ENCODE assay signal across 1 cellular context in the genomic region with DNA sequence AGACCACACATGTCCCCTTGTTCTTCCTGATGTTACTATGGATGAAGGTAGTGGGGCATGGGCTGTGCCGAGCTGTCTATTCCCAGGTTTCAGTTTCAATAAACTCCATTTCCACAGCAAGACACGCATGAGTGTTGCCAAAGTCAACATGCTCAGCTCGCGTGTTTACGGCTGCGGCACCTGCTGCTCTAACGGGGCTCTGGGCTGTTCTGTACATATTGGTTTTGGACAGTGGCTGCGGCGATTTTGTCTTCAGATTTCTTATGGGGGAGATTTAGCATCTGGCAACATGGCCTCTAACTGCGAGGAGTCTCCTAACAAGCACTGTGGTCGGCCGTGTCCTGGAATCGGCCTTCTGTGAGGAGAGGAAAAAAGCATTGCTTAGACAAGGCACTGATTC.
TF ChIP-seq lines count a peak whose summit lies in the region.

No MANE protein-coding gene starts in this region.

TF ChIP-seq in GM23338, 12 proteins besides CTCF, POLR2A, EP300 and RAD21 (continued from another document):
- TF ChIP-seq, protein P1, sequence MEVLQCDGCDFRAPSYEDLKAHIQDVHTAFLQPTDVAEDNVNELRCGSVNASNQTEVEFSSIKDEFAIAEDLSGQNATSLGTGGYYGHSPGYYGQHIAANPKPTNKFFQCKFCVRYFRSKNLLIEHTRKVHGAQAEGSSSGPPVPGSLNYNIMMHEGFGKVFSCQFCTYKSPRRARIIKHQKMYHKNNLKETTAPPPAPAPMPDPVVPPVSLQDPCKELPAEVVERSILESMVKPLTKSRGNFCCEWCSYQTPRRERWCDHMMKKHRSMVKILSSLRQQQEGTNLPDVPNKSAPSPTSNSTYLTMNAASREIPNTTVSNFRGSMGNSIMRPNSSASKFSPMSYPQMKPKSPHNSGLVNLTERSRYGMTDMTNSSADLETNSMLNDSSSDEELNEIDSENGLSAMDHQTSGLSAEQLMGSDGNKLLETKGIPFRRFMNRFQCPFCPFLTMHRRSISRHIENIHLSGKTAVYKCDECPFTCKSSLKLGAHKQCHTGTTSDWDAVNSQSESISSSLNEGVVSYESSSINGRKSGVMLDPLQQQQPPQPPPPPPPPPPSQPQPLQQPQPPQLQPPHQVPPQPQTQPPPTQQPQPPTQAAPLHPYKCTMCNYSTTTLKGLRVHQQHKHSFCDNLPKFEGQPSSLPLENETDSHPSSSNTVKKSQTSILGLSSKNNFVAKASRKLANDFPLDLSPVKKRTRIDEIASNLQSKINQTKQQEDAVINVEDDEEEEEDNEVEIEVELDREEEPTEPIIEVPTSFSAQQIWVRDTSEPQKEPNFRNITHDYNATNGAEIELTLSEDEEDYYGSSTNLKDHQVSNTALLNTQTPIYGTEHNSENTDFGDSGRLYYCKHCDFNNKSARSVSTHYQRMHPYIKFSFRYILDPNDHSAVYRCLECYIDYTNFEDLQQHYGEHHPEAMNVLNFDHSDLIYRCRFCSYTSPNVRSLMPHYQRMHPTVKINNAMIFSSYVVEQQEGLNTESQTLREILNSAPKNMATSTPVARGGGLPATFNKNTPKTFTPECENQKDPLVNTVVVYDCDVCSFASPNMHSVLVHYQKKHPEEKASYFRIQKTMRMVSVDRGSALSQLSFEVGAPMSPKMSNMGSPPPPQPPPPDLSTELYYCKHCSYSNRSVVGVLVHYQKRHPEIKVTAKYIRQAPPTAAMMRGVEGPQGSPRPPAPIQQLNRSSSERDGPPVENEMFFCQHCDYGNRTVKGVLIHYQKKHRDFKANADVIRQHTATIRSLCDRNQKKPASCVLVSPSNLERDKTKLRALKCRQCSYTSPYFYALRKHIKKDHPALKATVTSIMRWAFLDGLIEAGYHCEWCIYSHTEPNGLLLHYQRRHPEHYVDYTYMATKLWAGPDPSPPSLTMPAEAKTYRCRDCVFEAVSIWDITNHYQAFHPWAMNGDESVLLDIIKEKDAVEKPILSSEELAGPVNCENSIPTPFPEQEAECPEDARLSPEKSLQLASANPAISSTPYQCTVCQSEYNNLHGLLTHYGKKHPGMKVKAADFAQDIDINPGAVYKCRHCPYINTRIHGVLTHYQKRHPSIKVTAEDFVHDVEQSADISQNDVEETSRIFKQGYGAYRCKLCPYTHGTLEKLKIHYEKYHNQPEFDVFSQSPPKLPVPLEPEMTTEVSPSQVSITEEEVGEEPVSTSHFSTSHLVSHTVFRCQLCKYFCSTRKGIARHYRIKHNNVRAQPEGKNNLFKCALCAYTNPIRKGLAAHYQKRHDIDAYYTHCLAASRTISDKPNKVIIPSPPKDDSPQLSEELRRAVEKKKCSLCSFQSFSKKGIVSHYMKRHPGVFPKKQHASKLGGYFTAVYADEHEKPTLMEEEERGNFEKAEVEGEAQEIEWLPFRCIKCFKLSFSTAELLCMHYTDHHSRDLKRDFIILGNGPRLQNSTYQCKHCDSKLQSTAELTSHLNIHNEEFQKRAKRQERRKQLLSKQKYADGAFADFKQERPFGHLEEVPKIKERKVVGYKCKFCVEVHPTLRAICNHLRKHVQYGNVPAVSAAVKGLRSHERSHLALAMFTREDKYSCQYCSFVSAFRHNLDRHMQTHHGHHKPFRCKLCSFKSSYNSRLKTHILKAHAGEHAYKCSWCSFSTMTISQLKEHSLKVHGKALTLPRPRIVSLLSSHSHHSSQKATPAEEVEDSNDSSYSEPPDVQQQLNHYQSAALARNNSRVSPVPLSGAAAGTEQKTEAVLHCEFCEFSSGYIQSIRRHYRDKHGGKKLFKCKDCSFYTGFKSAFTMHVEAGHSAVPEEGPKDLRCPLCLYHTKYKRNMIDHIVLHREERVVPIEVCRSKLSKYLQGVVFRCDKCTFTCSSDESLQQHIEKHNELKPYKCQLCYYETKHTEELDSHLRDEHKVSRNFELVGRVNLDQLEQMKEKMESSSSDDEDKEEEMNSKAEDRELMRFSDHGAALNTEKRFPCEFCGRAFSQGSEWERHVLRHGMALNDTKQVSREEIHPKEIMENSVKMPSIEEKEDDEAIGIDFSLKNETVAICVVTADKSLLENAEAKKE (CRISPR knock-in tag; IDR thresholded peaks at IDR 0.05), result no peak
- TF ChIP-seq STAT1 (IDR thresholded peaks at IDR 0.05; ENCODE audit: unreplicated experiment) (no peak), ZNF114 (CRISPR knock-in tag; IDR thresholded peaks at IDR 0.05) (no peak), EZH2 (IDR thresholded peaks at IDR 0.05; ENCODE audit: low read depth, unreplicated experiment) (no peak), ZNF331 (CRISPR knock-in tag; IDR thresholded peaks at IDR 0.05; ENCODE audit: low read depth) (no peak)
- TF ChIP-seq, protein P2, sequence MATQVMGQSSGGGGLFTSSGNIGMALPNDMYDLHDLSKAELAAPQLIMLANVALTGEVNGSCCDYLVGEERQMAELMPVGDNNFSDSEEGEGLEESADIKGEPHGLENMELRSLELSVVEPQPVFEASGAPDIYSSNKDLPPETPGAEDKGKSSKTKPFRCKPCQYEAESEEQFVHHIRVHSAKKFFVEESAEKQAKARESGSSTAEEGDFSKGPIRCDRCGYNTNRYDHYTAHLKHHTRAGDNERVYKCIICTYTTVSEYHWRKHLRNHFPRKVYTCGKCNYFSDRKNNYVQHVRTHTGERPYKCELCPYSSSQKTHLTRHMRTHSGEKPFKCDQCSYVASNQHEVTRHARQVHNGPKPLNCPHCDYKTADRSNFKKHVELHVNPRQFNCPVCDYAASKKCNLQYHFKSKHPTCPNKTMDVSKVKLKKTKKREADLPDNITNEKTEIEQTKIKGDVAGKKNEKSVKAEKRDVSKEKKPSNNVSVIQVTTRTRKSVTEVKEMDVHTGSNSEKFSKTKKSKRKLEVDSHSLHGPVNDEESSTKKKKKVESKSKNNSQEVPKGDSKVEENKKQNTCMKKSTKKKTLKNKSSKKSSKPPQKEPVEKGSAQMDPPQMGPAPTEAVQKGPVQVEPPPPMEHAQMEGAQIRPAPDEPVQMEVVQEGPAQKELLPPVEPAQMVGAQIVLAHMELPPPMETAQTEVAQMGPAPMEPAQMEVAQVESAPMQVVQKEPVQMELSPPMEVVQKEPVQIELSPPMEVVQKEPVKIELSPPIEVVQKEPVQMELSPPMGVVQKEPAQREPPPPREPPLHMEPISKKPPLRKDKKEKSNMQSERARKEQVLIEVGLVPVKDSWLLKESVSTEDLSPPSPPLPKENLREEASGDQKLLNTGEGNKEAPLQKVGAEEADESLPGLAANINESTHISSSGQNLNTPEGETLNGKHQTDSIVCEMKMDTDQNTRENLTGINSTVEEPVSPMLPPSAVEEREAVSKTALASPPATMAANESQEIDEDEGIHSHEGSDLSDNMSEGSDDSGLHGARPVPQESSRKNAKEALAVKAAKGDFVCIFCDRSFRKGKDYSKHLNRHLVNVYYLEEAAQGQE (IDR thresholded peaks at IDR 0.05; ENCODE audit: unreplicated experiment), result no peak
